Comparison of ENCODE assay signal across 8 cellular contexts in the genomic region with DNA sequence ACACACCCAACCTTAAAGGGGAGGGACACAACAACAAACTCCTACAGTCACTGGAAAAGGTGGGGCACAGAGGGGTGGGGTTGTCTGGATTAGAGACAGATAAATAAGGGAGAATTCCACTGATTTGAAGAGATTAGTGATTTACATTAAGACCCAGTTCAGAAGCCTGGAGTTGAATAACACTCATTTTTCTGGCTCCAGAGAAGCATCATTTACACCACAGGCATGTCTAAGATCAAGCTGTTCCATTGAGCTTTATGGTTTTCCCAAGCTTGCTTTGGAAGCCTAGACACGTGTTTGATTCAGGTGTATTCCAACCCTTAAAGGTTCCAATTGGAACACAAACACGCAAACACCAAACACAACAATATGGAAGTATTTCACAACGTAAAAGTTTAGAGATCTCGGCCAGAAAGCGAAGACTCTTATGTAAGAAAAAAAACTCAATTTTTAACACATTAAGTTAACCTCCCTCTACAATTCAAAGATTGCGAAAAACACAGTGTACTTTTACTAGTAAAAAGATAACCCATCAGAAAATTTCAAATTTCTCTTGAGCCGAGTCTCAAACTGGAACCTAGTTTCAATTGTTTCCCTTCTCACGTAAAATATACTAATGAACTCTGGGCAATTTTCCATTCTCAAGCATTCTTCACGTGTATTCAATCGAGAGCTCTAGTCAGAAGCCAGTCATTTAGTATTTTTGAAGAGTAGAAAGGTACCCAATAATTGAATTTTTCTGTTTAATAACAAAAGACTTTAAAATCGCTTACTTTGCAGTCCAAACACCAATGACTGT. TPM values are rescaled to one million over a fixed set of nuclear protein-coding genes. Genes with fewer than 3 reads are reported as not detected.
DNase-seq lines count a peak whose midpoint lies in the region; ATAC-seq and TF ChIP-seq lines count a peak whose summit lies in the region.

No MANE protein-coding gene starts in this region.

- H3K4me1 ChIP-seq in iPS-18a (ENCODE audit: control insufficient read depth, low read depth, low read length) (peaks cover 35% of the 10 kb centered on the region), suprapubic skin (peaks cover 55% of the 10 kb centered on the region)

- H3K4me3 Mint-ChIP-seq in activated CD4-positive, alpha-beta T cell treated with anti-CD3 and anti-CD28 coated beads, Interleukin-2, amount 10 ng/mL, durations not matched to agents 7 days and 5 days, result peak overlapping the region; percentile 100
- H3K4me3 Mint-ChIP-seq in activated CD8-positive, alpha-beta T cell treated with anti-CD3 and anti-CD28 coated beads for 36 hours, result peak overlapping the region; percentile 100

- H3K9me3 ChIP-seq in iPS-18a (ENCODE audit: control insufficient read depth, low read depth, low read length) (no peaks in the 10 kb centered on the region), suprapubic skin (no peaks in the 10 kb centered on the region)

- peaks cover 4% of the 10 kb centered on the region for H3K27me3 ChIP-seq in iPS-18a (ENCODE audit: control insufficient read depth, insufficient read depth, low read length)
- H3K27me3 ChIP-seq in suprapubic skin, result no peaks in the 10 kb centered on the region

- 3% methylated on average over 11 of the region's 11 CpGs for WGBS in suprapubic skin

- no peak for TF ChIP-seq CTCF in activated CD8-positive, alpha-beta T cell treated with anti-CD3 and anti-CD28 coated beads for 36 hours (IDR thresholded peaks at IDR 0.05)
- no peak for TF ChIP-seq CTCF in suprapubic skin (IDR thresholded peaks at IDR 0.05)

- no peak for TF ChIP-seq POLR2A in suprapubic skin (IDR thresholded peaks at IDR 0.05)

- H3K9ac ChIP-seq in iPS-18a (ENCODE audit: low read length), result peak overlapping the region; percentile 100

- POLR2A ChIA-PET in activated CD4-positive, alpha-beta T cell treated with anti-CD3 and anti-CD28 coated beads, Interleukin-2, amount 10 ng/mL, durations not matched to agents 7 days and 5 days (lab: Charles Lee), result no interaction called here
- POLR2A ChIA-PET in activated CD8-positive, alpha-beta T cell treated with anti-CD3 and anti-CD28 coated beads for 36 hours (lab: Charles Lee), result interaction anchor here (0.9 to 3.9 kb wide), 13 partner anchors 11 to 871 kb away, joined by 3 to 144 read pairs (median 12); a partner anchor contains a TSS

- peaks cover 64% of the 10 kb centered on the region for H3K36me3 Mint-ChIP-seq in activated CD4-positive, alpha-beta T cell treated with anti-CD3 and anti-CD28 coated beads, Interleukin-2, amount 10 ng/mL, durations not matched to agents 7 days and 5 days (ENCODE audit: low read depth)
- H3K36me3 Mint-ChIP-seq in activated CD8-positive, alpha-beta T cell treated with anti-CD3 and anti-CD28 coated beads for 36 hours (ENCODE audit: low read depth), result peaks cover 74% of the 10 kb centered on the region

- intact Hi-C loops in activated CD8-positive, alpha-beta T cell treated with anti-CD3 and anti-CD28 coated beads for 36 hours (cut with micrococcal nuclease), result loop anchor here (5.0 kb wide), 1 partner anchor 852 kb away; no protein-coding TSS in a partner anchor

- H3K4me3 ChIP-seq in iPS-18a (ENCODE audit: low read length) (peak overlapping the region; percentile 100), suprapubic skin (peak overlapping the region; percentile 98)

- H3K27me3 Mint-ChIP-seq in activated CD4-positive, alpha-beta T cell treated with anti-CD3 and anti-CD28 coated beads, Interleukin-2, amount 10 ng/mL, durations not matched to agents 7 days and 5 days, result peaks cover 4% of the 10 kb centered on the region
- H3K27me3 Mint-ChIP-seq in activated CD8-positive, alpha-beta T cell treated with anti-CD3 and anti-CD28 coated beads for 36 hours, result peaks cover 3% of the 10 kb centered on the region

- H3K9me3 Mint-ChIP-seq in activated CD4-positive, alpha-beta T cell treated with anti-CD3 and anti-CD28 coated beads, Interleukin-2, amount 10 ng/mL, durations not matched to agents 7 days and 5 days, result peaks cover 3% of the 10 kb centered on the region
- H3K9me3 Mint-ChIP-seq in activated CD8-positive, alpha-beta T cell treated with anti-CD3 and anti-CD28 coated beads for 36 hours, result peaks cover 3% of the 10 kb centered on the region

- no peak for DNase-seq in activated CD4-positive, alpha-beta T cell treated with anti-CD3 and anti-CD28 coated beads, Interleukin-2, amount 10 ng/mL, durations not matched to agents 7 days and 5 days
- DNase-seq in activated CD4-positive, alpha-beta T cell treated with anti-CD3 and anti-CD28 coated beads for 1 hour, result no peak
- DNase-seq in activated CD8-positive, alpha-beta T cell treated with anti-CD3 and anti-CD28 coated beads for 36 hours, result no peak
- DNase-seq in suprapubic skin (ENCODE audit: low spot score in 2 of 2), result no peak
- DNase-seq in NCI-H1048 (lab: John Stamatoyannopoulos, UW), result no peak
- no peak for DNase-seq in activated gamma-delta T cell treated with Interleukin-2 at 50 U/mL for 16 hours

- H3K27ac ChIP-seq in iPS-18a (ENCODE audit: low read length), result no peak overlapping the region
- H3K27ac ChIP-seq in suprapubic skin, result no peak overlapping the region

- TF ChIP-seq EP300 in suprapubic skin (IDR thresholded peaks at IDR 0.05), result no peak

- H3K4me1 Mint-ChIP-seq in activated CD4-positive, alpha-beta T cell treated with anti-CD3 and anti-CD28 coated beads, Interleukin-2, amount 10 ng/mL, durations not matched to agents 7 days and 5 days, result peaks cover 48% of the 10 kb centered on the region
- H3K4me1 Mint-ChIP-seq in activated CD8-positive, alpha-beta T cell treated with anti-CD3 and anti-CD28 coated beads for 36 hours (ENCODE audit: low read depth), result peaks cover 31% of the 10 kb centered on the region

- peak overlapping the region; percentile 100 for H3K27ac Mint-ChIP-seq in activated CD4-positive, alpha-beta T cell treated with anti-CD3 and anti-CD28 coated beads, Interleukin-2, amount 10 ng/mL, durations not matched to agents 7 days and 5 days
- H3K27ac Mint-ChIP-seq in activated CD8-positive, alpha-beta T cell treated with anti-CD3 and anti-CD28 coated beads for 36 hours, result peak overlapping the region; percentile 100

- H3K36me3 ChIP-seq in iPS-18a (ENCODE audit: control insufficient read depth, low read depth, low read length) (peaks cover 30% of the 10 kb centered on the region), suprapubic skin (no peaks in the 10 kb centered on the region)

- ATAC-seq in activated CD8-positive, alpha-beta T cell treated with anti-CD3 and anti-CD28 coated beads for 36 hours, result no peak
- ATAC-seq in HG03354 (IDR thresholded peaks at IDR 0.05; ENCODE audit: poor library complexity, severe bottlenecking, unreplicated experiment), result no peak

- CTCF ChIA-PET in activated CD4-positive, alpha-beta T cell treated with anti-CD3 and anti-CD28 coated beads, Interleukin-2, amount 10 ng/mL, durations not matched to agents 7 days and 5 days (lab: Charles Lee), result interaction anchor here (1.3 kb wide), 1 partner anchor 12 kb away, joined by 5 read pairs; no protein-coding TSS in a partner anchor
- CTCF ChIA-PET in activated CD8-positive, alpha-beta T cell treated with anti-CD3 and anti-CD28 coated beads for 36 hours (lab: Charles Lee), result interaction anchor here (1.0 kb wide), 1 partner anchor 10 kb away, joined by 3 read pairs; no protein-coding TSS in a partner anchor

RNA-seq across cellular contexts. Expression of a gene that starts 2.1 kb away (rescaled TPM):
- total RNA-seq in activated CD4-positive, alpha-beta T cell treated with anti-CD3 and anti-CD28 coated beads, Interleukin-2, amount 10 ng/mL, durations not matched to agents 7 days and 5 days, result 100 to 1,000 TPM; 224 to 284 TPM
- 100 to 1,000 TPM; 210 to 219 TPM for total RNA-seq in activated CD8-positive, alpha-beta T cell treated with anti-CD3 and anti-CD28 coated beads for 36 hours
- total RNA-seq in suprapubic skin, result 100 to 1,000 TPM; 149 to 410 (median 231) TPM
